Comparison of ENCODE assay signal across 1 cellular context in the genomic region with DNA sequence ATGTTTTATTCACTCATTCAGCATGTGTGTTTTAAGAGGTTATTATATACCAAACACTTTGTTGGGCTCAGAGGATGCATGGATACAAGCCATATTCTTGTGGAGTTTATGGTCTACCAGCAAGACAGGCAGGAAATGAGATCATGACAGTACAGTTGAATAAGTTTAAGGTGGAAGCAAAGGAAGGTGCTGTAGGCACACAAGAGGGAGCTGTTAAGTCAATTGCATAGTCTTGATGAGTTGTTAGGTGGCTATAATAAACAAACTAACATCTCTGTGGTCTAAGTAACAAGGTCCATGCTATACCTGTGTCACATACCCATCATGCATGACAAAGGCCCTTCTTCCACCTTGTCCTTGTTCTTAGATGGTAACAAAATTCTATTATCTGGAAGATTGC.
TF ChIP-seq lines count a peak whose summit lies in the region.

No MANE protein-coding gene starts in this region.

TF ChIP-seq in SK-N-SH, 30 proteins besides CTCF, POLR2A, EP300 and RAD21 (continued from another document):
- TF ChIP-seq, protein P1, sequence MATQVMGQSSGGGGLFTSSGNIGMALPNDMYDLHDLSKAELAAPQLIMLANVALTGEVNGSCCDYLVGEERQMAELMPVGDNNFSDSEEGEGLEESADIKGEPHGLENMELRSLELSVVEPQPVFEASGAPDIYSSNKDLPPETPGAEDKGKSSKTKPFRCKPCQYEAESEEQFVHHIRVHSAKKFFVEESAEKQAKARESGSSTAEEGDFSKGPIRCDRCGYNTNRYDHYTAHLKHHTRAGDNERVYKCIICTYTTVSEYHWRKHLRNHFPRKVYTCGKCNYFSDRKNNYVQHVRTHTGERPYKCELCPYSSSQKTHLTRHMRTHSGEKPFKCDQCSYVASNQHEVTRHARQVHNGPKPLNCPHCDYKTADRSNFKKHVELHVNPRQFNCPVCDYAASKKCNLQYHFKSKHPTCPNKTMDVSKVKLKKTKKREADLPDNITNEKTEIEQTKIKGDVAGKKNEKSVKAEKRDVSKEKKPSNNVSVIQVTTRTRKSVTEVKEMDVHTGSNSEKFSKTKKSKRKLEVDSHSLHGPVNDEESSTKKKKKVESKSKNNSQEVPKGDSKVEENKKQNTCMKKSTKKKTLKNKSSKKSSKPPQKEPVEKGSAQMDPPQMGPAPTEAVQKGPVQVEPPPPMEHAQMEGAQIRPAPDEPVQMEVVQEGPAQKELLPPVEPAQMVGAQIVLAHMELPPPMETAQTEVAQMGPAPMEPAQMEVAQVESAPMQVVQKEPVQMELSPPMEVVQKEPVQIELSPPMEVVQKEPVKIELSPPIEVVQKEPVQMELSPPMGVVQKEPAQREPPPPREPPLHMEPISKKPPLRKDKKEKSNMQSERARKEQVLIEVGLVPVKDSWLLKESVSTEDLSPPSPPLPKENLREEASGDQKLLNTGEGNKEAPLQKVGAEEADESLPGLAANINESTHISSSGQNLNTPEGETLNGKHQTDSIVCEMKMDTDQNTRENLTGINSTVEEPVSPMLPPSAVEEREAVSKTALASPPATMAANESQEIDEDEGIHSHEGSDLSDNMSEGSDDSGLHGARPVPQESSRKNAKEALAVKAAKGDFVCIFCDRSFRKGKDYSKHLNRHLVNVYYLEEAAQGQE (IDR thresholded peaks at IDR 0.05; ENCODE audit: low read depth, low read length), result no peak
